Comparison of ENCODE assay signal across 1 cellular context in the genomic region with DNA sequence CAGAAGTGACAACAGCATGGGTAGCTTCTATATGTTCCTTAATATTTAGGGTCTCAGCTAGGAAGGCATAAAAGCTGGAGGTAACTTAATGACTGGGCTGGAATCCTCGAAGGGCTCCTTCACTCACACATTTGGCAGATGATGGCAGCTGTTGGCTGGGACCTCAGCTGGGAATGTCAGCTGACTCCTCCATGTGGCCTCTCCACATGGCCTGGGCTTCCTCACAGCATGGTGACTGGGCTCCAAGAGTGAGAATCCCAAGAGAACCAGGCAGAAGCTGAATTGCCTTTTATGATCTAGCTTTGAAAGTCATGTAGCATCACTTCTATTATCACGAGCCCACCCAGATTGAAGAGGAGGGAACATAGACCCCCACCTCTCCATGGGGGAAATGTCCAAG.
A peak's percentile ranks its signal among the peaks of the same experiment; 100 is the strongest.
TF ChIP-seq lines count a peak whose summit lies in the region.

No MANE protein-coding gene starts in this region.

TF ChIP-seq in IMR-90, 13 proteins besides CTCF, POLR2A, EP300 and RAD21 (continued from another document):
- TF ChIP-seq, protein P1, sequence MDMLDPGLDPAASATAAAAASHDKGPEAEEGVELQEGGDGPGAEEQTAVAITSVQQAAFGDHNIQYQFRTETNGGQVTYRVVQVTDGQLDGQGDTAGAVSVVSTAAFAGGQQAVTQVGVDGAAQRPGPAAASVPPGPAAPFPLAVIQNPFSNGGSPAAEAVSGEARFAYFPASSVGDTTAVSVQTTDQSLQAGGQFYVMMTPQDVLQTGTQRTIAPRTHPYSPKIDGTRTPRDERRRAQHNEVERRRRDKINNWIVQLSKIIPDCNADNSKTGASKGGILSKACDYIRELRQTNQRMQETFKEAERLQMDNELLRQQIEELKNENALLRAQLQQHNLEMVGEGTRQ (IDR thresholded peaks at IDR 0.05; ENCODE audit: low read depth, low read length) = peak; percentile 9; the same call in 1 of the 2 replicates
TF ChIP-seq in IMR-90: peak in this region for 1.
